In genomic region chr14:96592591-96593388, GRCh38 we compare ENCODE assay signal across 8 cellular contexts.
DNase-seq lines count a peak whose midpoint lies in the region; ATAC-seq and TF ChIP-seq lines count a peak whose summit lies in the region.

No MANE protein-coding gene starts in this region.

- H3K9me3 ChIP-seq in HUES64 (ENCODE audit: insufficient read depth, low read depth, low read length) (no peaks in the 10 kb centered on the region), neural progenitor cell (ENCODE audit: low read depth) (no peaks in the 10 kb centered on the region), thymus (ENCODE audit: control insufficient read depth) (no peaks in the 10 kb centered on the region)

- TF ChIP-seq CTCF in fibroblast of mammary gland (conservative IDR thresholded peaks at IDR 0.05; ENCODE audit: control insufficient read depth, insufficient read depth, low read depth, low read length), result no peak
- TF ChIP-seq CTCF in neural progenitor cell (IDR thresholded peaks at IDR 0.05), result no peak

- no peak overlapping the region for H3K4me2 ChIP-seq in neural progenitor cell

- DNase-seq in 8988T (peak; percentile 50), fibroblast of mammary gland (ENCODE audit: low read depth) (peak; percentile 32), neural progenitor cell (ENCODE audit: low spot score) (no peak), NCI-H1436 treated with DMSO at 0.1 percent for 48 hours (lab: John Stamatoyannopoulos, UW) (no peak)
- DNase-seq in activated T-cell treated with anti-CD3 and anti-CD28 coated beads, Interleukin-2, amount 50 U/mL, for 4 hours, result peak; percentile 66

- no peaks in the 10 kb centered on the region for H3K79me2 ChIP-seq in neural progenitor cell (ENCODE audit: low read depth)

- ATAC-seq in GM19463 (IDR thresholded peaks at IDR 0.05; ENCODE audit: unreplicated experiment), result peak; percentile 87
- peak; percentile 98 to 99 for ATAC-seq in activated T-cell treated with anti-CD3 and anti-CD28 coated beads, Interleukin-2, amount 50 U/mL, for 4 hours

- H3K27me3 ChIP-seq in HUES64 (ENCODE audit: insufficient read depth, low read length), result peaks cover 23% of the 10 kb centered on the region
- H3K27me3 ChIP-seq in neural progenitor cell, result no peaks in the 10 kb centered on the region
- H3K27me3 ChIP-seq in thymus (ENCODE audit: control insufficient read depth, insufficient read depth), result peaks cover 12% of the 10 kb centered on the region

- WGBS in HUES64, result 11% methylated on average over 54 of the region's 54 CpGs
- 14% methylated on average over 54 of the region's 54 CpGs for WGBS in thymus

- no peaks in the 10 kb centered on the region for H3K9me3 Mint-ChIP-seq in activated T-cell treated with anti-CD3 and anti-CD28 coated beads, Interleukin-2, amount 50 U/mL, for 4 hours
- H3K9me3 Mint-ChIP-seq in neural progenitor cell, result no peaks in the 10 kb centered on the region

- no peaks in the 10 kb centered on the region for H4K20me1 ChIP-seq in neural progenitor cell (ENCODE audit: low read depth)

- no peak overlapping the region for H3K9ac ChIP-seq in HUES64 (ENCODE audit: low read depth, low read length)
- no peak overlapping the region for H3K9ac ChIP-seq in neural progenitor cell

- H3K4me3 ChIP-seq in HUES64 (ENCODE audit: low read length) (peak overlapping the region; percentile 64), fibroblast of mammary gland (ENCODE audit: control insufficient read depth, low read depth, low read length) (peak overlapping the region; percentile 43), neural progenitor cell (no peak overlapping the region), thymus (ENCODE audit: low read length) (peak overlapping the region; percentile 33)

- 0 out of 2 replicates have a peak, but pooled peaks cover 5% of the 10 kb centered on the region for H3K4me1 ChIP-seq in HUES64 (ENCODE audit: insufficient read depth, low read length)
- H3K4me1 ChIP-seq in neural progenitor cell, result peaks cover 6% of the 10 kb centered on the region
- H3K4me1 ChIP-seq in thymus (ENCODE audit: control insufficient read depth, insufficient read depth, low read length), result peaks cover 4% of the 10 kb centered on the region

- no peaks in the 10 kb centered on the region for H3K36me3 Mint-ChIP-seq in activated T-cell treated with anti-CD3 and anti-CD28 coated beads, Interleukin-2, amount 50 U/mL, for 4 hours (ENCODE audit: insufficient read depth)
- no peaks in the 10 kb centered on the region for H3K36me3 Mint-ChIP-seq in neural progenitor cell

- H3K4me1 Mint-ChIP-seq in activated T-cell treated with anti-CD3 and anti-CD28 coated beads, Interleukin-2, amount 50 U/mL, for 4 hours (ENCODE audit: low read depth), result peaks cover 9% of the 10 kb centered on the region
- H3K4me1 Mint-ChIP-seq in neural progenitor cell, result peaks cover 29% of the 10 kb centered on the region

- peaks cover 3% of the 10 kb centered on the region for H3F3A ChIP-seq in neural progenitor cell (ENCODE audit: low read depth)

- no peak overlapping the region for H3K27ac ChIP-seq in HUES64 (ENCODE audit: low read depth, low read length)
- H3K27ac ChIP-seq in neural progenitor cell, result no peak overlapping the region
- no peak overlapping the region for H3K27ac ChIP-seq in thymus (ENCODE audit: low read depth)

- peak overlapping the region; percentile 74 for H3K4me3 Mint-ChIP-seq in activated T-cell treated with anti-CD3 and anti-CD28 coated beads, Interleukin-2, amount 50 U/mL, for 4 hours
- H3K4me3 Mint-ChIP-seq in neural progenitor cell, result peak overlapping the region; percentile 48

- H3K27me3 Mint-ChIP-seq in activated T-cell treated with anti-CD3 and anti-CD28 coated beads, Interleukin-2, amount 50 U/mL, for 4 hours (ENCODE audit: low read depth), result peaks cover 11% of the 10 kb centered on the region
- H3K27me3 Mint-ChIP-seq in neural progenitor cell (ENCODE audit: insufficient read depth, low read depth), result peaks cover 9% of the 10 kb centered on the region

- no peaks in the 10 kb centered on the region for H3K36me3 ChIP-seq in HUES64 (ENCODE audit: insufficient read depth, low read length)
- H3K36me3 ChIP-seq in neural progenitor cell, result no peaks in the 10 kb centered on the region
- no peaks in the 10 kb centered on the region for H3K36me3 ChIP-seq in thymus (ENCODE audit: control insufficient read depth, insufficient read depth)

- no peak overlapping the region for H2AFZ ChIP-seq in neural progenitor cell (replicated peaks)

- H3K27ac Mint-ChIP-seq in neural progenitor cell, result no peak overlapping the region

Comparison
In these comparisons a context has a peak if more than half of its experiments do, and no peak if none do; other contexts are left out.
1. DNase-seq: peak in 8988T (single experiment), activated T-cell treated with anti-CD3 and anti-CD28 coated beads, Interleukin-2, amount 50 U/mL, for 4 hours (single experiment) and fibroblast of mammary gland (single experiment); none in neural progenitor cell (single experiment) and NCI-H1436 treated with DMSO at 0.1 percent for 48 hours (single experiment).